In the genomic region with DNA sequence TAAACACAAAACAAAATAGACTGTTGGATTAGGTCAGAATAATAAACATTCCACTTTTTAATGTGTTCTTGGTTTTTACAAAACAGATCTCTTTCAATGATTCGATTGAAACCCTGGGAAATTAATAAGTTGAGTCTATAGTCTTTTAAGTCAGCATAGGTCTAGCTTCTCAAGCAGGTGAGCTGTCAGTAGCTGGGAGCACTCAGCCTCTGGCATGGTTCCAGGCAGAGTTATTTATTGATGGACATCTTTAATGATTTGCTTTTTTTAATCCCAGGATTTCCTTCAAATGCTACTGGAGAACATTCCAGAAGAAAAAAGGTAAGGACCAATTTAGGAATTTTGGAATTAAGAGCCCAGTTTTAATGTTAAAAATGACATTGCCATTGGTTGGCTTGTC, we compare ENCODE assay signal across 21 cellular contexts.
A peak's percentile ranks its signal among the peaks of the same experiment; 100 is the strongest.
DNase-seq lines count a peak whose midpoint lies in the region; ATAC-seq, FAIRE-seq and TF ChIP-seq lines count a peak whose summit lies in the region.
"Had no signal": no experiment of that assay in that cellular context is flagged by ENCODE, and none has a peak within 500 bp of the region (broad histone marks: within the 10 kb centered on the region; RNA-seq: fewer than 3 reads in every experiment).

No MANE protein-coding gene starts in this region.

- H3K27ac Mint-ChIP-seq in Calu3 (ENCODE audit: unreplicated experiment) (no peak overlapping the region), nephron (peak overlapping the region; percentile 63 to 77 (median 65))
- H3K27ac Mint-ChIP-seq: CD8-positive, alpha-beta T cell; T-cell had no signal

- TF ChIP-seq CTCF in Calu3 (IDR thresholded peaks at IDR 0.05; ENCODE audit: unreplicated experiment), result no peak
- no peak for TF ChIP-seq CTCF in nephron (IDR thresholded peaks at IDR 0.05; ENCODE audit: unreplicated experiment in 3 of 3)

- H3K9me3 Mint-ChIP-seq in Calu3 (ENCODE audit: low read depth, unreplicated experiment), result peaks cover 2% of the 10 kb centered on the region
- H3K9me3 Mint-ChIP-seq in nephron, result no peaks in the 10 kb centered on the region
- H3K9me3 Mint-ChIP-seq: CD8-positive, alpha-beta T cell; T-cell had no signal

- H3K4me1 Mint-ChIP-seq in Calu3 (ENCODE audit: low read depth, unreplicated experiment) (peaks cover 15% of the 10 kb centered on the region), nephron (peaks cover 32% of the 10 kb centered on the region)
- H3K4me1 Mint-ChIP-seq: T-cell had no signal

- CTCF ChIA-PET in Calu3 (lab: Charles Lee), result interaction anchor here (0.8 to 1.0 kb wide), 2 partner anchors 27 to 58 kb away, joined by 3 to 4 read pairs; no protein-coding TSS in a partner anchor

- intact Hi-C loops in Calu3 (cut with micrococcal nuclease; ENCODE audit: unreplicated experiment), result no loop called here

- DNase-seq in DMS53 (lab: John Stamatoyannopoulos, UW) (peak; percentile 55), DMS53 treated with DMSO at 0.1 percent for 48 hours (lab: John Stamatoyannopoulos, UW; ENCODE audit: unreplicated experiment) (no peak), Calu3 (peak; percentile 43), NCI-H2227 treated with DMSO at 0.1 percent for 48 hours (lab: John Stamatoyannopoulos, UW) (no peak)
- no peak for DNase-seq in stimulated activated CD4-positive, alpha-beta T cell treated with anti-CD3 and anti-CD28 coated beads, Interleukin-4, amount 100 ng/mL, for 4 hours
- DNase-seq: CD8-positive, alpha-beta T cell; GF-D8; GOT3; NCI-H1092 treated with DMSO at 0.1 percent for 48 hours; NCI-H1694 treated with DMSO at 0.1 percent for 48 hours; NCI-H2107; NCI-H446; NCI-H774; SK-N-SH; T-cell had no signal

- H3K36me3 Mint-ChIP-seq in Calu3 (ENCODE audit: insufficient read depth, unreplicated experiment), result no peaks in the 10 kb centered on the region
- peaks cover 17% of the 10 kb centered on the region for H3K36me3 Mint-ChIP-seq in nephron (ENCODE audit: low read depth)

- FAIRE-seq in islet of Langerhans (lab: Jason Lieb, UNC), result peak; percentile 77
- FAIRE-seq: GM12891 had no signal

- H3K4me3 Mint-ChIP-seq in Calu3 (ENCODE audit: low read depth, unreplicated experiment) (no peak overlapping the region), nephron (no peak overlapping the region)
- H3K4me3 Mint-ChIP-seq: CD8-positive, alpha-beta T cell; T-cell had no signal

- no TSS peak for BruUV-seq in Calu3 (replicated peaks; lab: Mats Ljungman, UMichigan)

- ATAC-seq in GM18520 (IDR thresholded peaks at IDR 0.05; ENCODE audit: unreplicated experiment), result no peak
- ATAC-seq: CD8-positive, alpha-beta T cell; Panc1; Right ventricle myocardium inferior; T-cell had no signal

- H3K27me3 Mint-ChIP-seq in Calu3 (ENCODE audit: unreplicated experiment) (no peaks in the 10 kb centered on the region), nephron (ENCODE audit: low read depth) (no peaks in the 10 kb centered on the region)
- H3K27me3 Mint-ChIP-seq: T-cell had no signal

Comparison
In these comparisons a context has a peak if more than half of its experiments do, and no peak if none do; other contexts are left out.
1. DNase-seq: peak in DMS53 (single experiment) and Calu3 (single experiment); none in DMS53 treated with DMSO at 0.1 percent for 48 hours (single experiment), stimulated activated CD4-positive, alpha-beta T cell treated with anti-CD3 and anti-CD28 coated beads, Interleukin-4, amount 100 ng/mL, for 4 hours (0 of 2) and NCI-H2227 treated with DMSO at 0.1 percent for 48 hours (single experiment).